In the genomic region with DNA sequence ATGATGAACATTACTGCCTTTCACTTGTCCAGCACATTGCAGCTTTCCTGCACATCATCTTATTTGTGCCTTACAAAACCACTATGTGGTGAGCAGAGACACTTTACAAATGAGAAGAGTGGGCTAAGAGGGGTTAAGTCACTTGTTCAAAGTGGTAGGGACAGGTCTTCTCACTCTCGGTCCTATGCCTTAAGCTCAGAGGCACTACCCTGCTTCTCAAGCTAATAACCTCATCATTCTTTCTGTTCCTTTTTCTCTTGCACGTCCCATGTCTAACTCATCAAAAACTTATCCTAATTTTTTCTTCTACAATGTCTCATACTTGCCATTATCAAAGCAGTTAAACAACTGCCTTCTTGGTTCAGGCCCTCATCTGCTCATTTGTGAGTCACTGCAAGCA, we compare ENCODE assay signal across 32 cellular contexts.
"Had no signal": no experiment of that assay in that cellular context is flagged by ENCODE, and none has a peak within 500 bp of the region (broad histone marks: within the 10 kb centered on the region; RNA-seq: fewer than 3 reads in every experiment).

No MANE protein-coding gene starts in this region.

- H3K9me3 Mint-ChIP-seq: activated CD4-positive, alpha-beta T cell treated with anti-CD3 and anti-CD28 coated beads, Interleukin-2, amount 10 ng/mL, durations not matched to agents 24 days and 14 days; activated CD8-positive, alpha-beta T cell treated with anti-CD3 and anti-CD28 coated beads for 36 hours; activated naive CD4-positive, alpha-beta T cell treated with anti-CD3 and anti-CD28 coated beads, Interleukin-2, amount 50 U/mL, for 24 hours; activated T-helper 17 cell treated with anti-CD3 and anti-CD28 coated beads, Interleukin-2, amount 50 U/mL, for 72 hours; T-helper 1 cell treated with Interleukin-12 subunit alpha and Interleukin-12 subunit beta and Interleukin-4 antibody, amounts not matched to agents 30 μg/mL and 1 μg/mL, for 36 hours; T-helper 2 cell treated with Interferon-gamma antibody and Interleukin-4, amounts not matched to agents 5 μg/mL and 100 μg/mL, for 36 hours had no signal

- H3K4me1 Mint-ChIP-seq: activated CD4-positive, alpha-beta T cell treated with anti-CD3 and anti-CD28 coated beads, Interleukin-2, amount 10 ng/mL, durations not matched to agents 24 days and 14 days; activated naive CD4-positive, alpha-beta T cell treated with anti-CD3 and anti-CD28 coated beads, Interleukin-2, amount 50 U/mL, for 24 hours; activated T-helper 17 cell treated with anti-CD3 and anti-CD28 coated beads, Interleukin-2, amount 50 U/mL, for 72 hours had no signal

- H3K4me3 ChIP-seq: adrenal gland, Peyer's patch, SJSA1 had no signal

- H3K9ac ChIP-seq: KMS-11, SK-N-SH had no signal

- H3K4me3 Mint-ChIP-seq: activated CD4-positive, alpha-beta T cell treated with anti-CD3 and anti-CD28 coated beads, Interleukin-2, amount 10 ng/mL, durations not matched to agents 24 days and 14 days; activated CD8-positive, alpha-beta T cell treated with anti-CD3 and anti-CD28 coated beads for 36 hours; activated naive CD4-positive, alpha-beta T cell treated with anti-CD3 and anti-CD28 coated beads, Interleukin-2, amount 50 U/mL, for 24 hours; activated T-cell treated with anti-CD3 and anti-CD28 coated beads, Interleukin-2, amount 50 U/mL, for 72 hours; activated T-helper 17 cell treated with anti-CD3 and anti-CD28 coated beads, Interleukin-2, amount 50 U/mL, for 72 hours; brain; T-helper 1 cell treated with Interleukin-12 subunit alpha and Interleukin-12 subunit beta and Interleukin-4 antibody, amounts not matched to agents 30 μg/mL and 1 μg/mL, for 36 hours; T-helper 2 cell treated with Interferon-gamma antibody and Interleukin-4, amounts not matched to agents 5 μg/mL and 100 μg/mL, for 36 hours had no signal

- H3K9me3 ChIP-seq: adrenal gland, Peyer's patch, SJSA1, SK-N-SH had no signal

- H3K27ac Mint-ChIP-seq: activated CD4-positive, alpha-beta T cell treated with anti-CD3 and anti-CD28 coated beads, Interleukin-2, amount 10 ng/mL, durations not matched to agents 24 days and 14 days; activated CD8-positive, alpha-beta T cell treated with anti-CD3 and anti-CD28 coated beads for 36 hours; activated naive CD4-positive, alpha-beta T cell treated with anti-CD3 and anti-CD28 coated beads, Interleukin-2, amount 50 U/mL, for 24 hours; activated T-cell treated with anti-CD3 and anti-CD28 coated beads, Interleukin-2, amount 50 U/mL, for 72 hours; activated T-helper 17 cell treated with anti-CD3 and anti-CD28 coated beads, Interleukin-2, amount 50 U/mL, for 72 hours; brain; T-helper 1 cell treated with Interleukin-12 subunit alpha and Interleukin-12 subunit beta and Interleukin-4 antibody, amounts not matched to agents 30 μg/mL and 1 μg/mL, for 36 hours; T-helper 2 cell treated with Interferon-gamma antibody and Interleukin-4, amounts not matched to agents 5 μg/mL and 100 μg/mL, for 36 hours had no signal

- H3K36me3 Mint-ChIP-seq: activated naive CD4-positive, alpha-beta T cell treated with anti-CD3 and anti-CD28 coated beads, Interleukin-2, amount 50 U/mL, for 24 hours; brain had no signal

- DNase-seq: activated CD4-positive, alpha-beta T cell treated with anti-CD3 and anti-CD28 coated beads, Interleukin-2, amount 10 ng/mL, durations not matched to agents 24 days and 14 days; activated CD4-positive, alpha-beta T cell treated with anti-CD3 and anti-CD28 coated beads, Interleukin-2, amount 50 U/mL, for 4 hours; activated CD8-positive, alpha-beta T cell treated with anti-CD3 and anti-CD28 coated beads for 36 hours; activated effector memory CD4-positive, alpha-beta T cell treated with anti-CD3 and anti-CD28 coated beads, Interleukin-2, amount 50 U/mL, for 16 hours; activated naive CD4-positive, alpha-beta T cell; activated T-cell treated with anti-CD3 and anti-CD28 coated beads, Interleukin-2, amount 50 U/mL, for 1 hour; activated T-cell treated with anti-CD3 and anti-CD28 coated beads, Interleukin-2, amount 50 U/mL, for 72 hours; adrenal gland; central memory CD4-positive, alpha-beta T cell; MM.1S; NCI-H1092 treated with DMSO at 0.1 percent for 48 hours; NCI-H1417; NCI-H187 treated with DMSO at 0.1 percent for 48 hours; NCI-H2081; NCI-H2171 treated with DMSO at 0.1 percent for 48 hours; NCI-H2227 treated with DMSO at 0.1 percent for 48 hours; NCI-H446; NCI-H510A treated with DMSO at 0.1 percent for 48 hours; NCI-H82; PC-3; Peyer's patch; RPMI8226; SHP77 treated with DMSO at 0.1 percent for 48 hours; SK-N-SH had no signal

- H3K4me2 ChIP-seq: KMS-11, SK-N-SH had no signal

- ATAC-seq: activated CD8-positive, alpha-beta T cell treated with anti-CD3 and anti-CD28 coated beads for 36 hours; activated T-cell treated with anti-CD3 and anti-CD28 coated beads, Interleukin-2, amount 50 U/mL, for 72 hours; activated T-helper 17 cell treated with anti-CD3 and anti-CD28 coated beads, Interleukin-2, amount 50 U/mL, for 72 hours; PC-3 had no signal

- H3K4me1 ChIP-seq: adrenal gland, Peyer's patch, SJSA1 had no signal

- H3K27ac ChIP-seq: adrenal gland, KMS-11, Peyer's patch, SJSA1 had no signal

- H3K27me3 ChIP-seq: adrenal gland, Peyer's patch, SJSA1 had no signal

- H3K27me3 Mint-ChIP-seq: activated CD8-positive, alpha-beta T cell treated with anti-CD3 and anti-CD28 coated beads for 36 hours had no signal

- H3K36me3 ChIP-seq: adrenal gland, Peyer's patch, SJSA1 had no signal

- FAIRE-seq: TTC549 had no signal
